ENCODE assay signal across 1 cellular context in genomic region chr14:64973026-64973442, GRCh38.
A peak's percentile ranks its signal among the peaks of the same experiment; 100 is the strongest.
TF ChIP-seq lines count a peak whose summit lies in the region.

No MANE protein-coding gene starts in this region.

TF ChIP-seq in HepG2, 621 proteins besides CTCF, POLR2A, EP300 and RAD21:
- TF ChIP-seq SETDB1 (CRISPR knock-in tag; IDR thresholded peaks at IDR 0.05; ENCODE audit: borderline replicate concordance) (no peak), NFKB2 (CRISPR knock-in tag; IDR thresholded peaks at IDR 0.05; ENCODE audit: borderline replicate concordance) (no peak), ZNF644 (CRISPR knock-in tag; IDR thresholded peaks at IDR 0.05; ENCODE audit: low read depth) (no peak), ZNF570 (CRISPR knock-in tag; IDR thresholded peaks at IDR 0.05; ENCODE audit: borderline replicate concordance) (no peak), XRCC5 (optimal IDR thresholded peaks at IDR 0.05; ENCODE audit: low read length) (no peak), HNRNPL (IDR thresholded peaks at IDR 0.05; ENCODE audit: low read depth, low read length) (no peak), ZNF234 (CRISPR knock-in tag; conservative IDR thresholded peaks at IDR 0.05) (no peak), ZNF503 (CRISPR knock-in tag; IDR thresholded peaks at IDR 0.05) (no peak), ZNF121 (CRISPR knock-in tag; IDR thresholded peaks at IDR 0.05) (peak; percentile 75), FOXK2 (IDR thresholded peaks at IDR 0.05) (no peak), ZNF747 (CRISPR knock-in tag; IDR thresholded peaks at IDR 0.05; ENCODE audit: borderline replicate concordance) (no peak), HNF4A (CRISPR knock-in tag; IDR thresholded peaks at IDR 0.05) (peak; percentile 50; the same call in 1 of the 2 replicates), ZNF788 (CRISPR knock-in tag; IDR thresholded peaks at IDR 0.05; ENCODE audit: borderline replicate concordance) (no peak), ZNF329 (CRISPR knock-in tag; IDR thresholded peaks at IDR 0.05; ENCODE audit: low read depth) (no peak), JUN (CRISPR knock-in tag; IDR thresholded peaks at IDR 0.05) (no peak), SNRNP70 (IDR thresholded peaks at IDR 0.05; ENCODE audit: low read depth, low read length) (no peak), SATB2 (CRISPR knock-in tag; IDR thresholded peaks at IDR 0.05) (no peak), ZNF724P (CRISPR knock-in tag; IDR thresholded peaks at IDR 0.05; ENCODE audit: borderline replicate concordance) (no peak), ZFP36 (IDR thresholded peaks at IDR 0.05; ENCODE audit: borderline replicate concordance, low read depth, low read length, partially characterized antibody) (no peak), EZH2 (conservative IDR thresholded peaks at IDR 0.05; ENCODE audit: low read depth, low read length) (no peak), MTF2 (CRISPR knock-in tag; IDR thresholded peaks at IDR 0.05; ENCODE audit: borderline replicate concordance) (no peak), SOX6 (IDR thresholded peaks at IDR 0.05) (no peak), SOX6 (CRISPR knock-in tag; IDR thresholded peaks at IDR 0.05) (no peak), MTERF4 (CRISPR knock-in tag; IDR thresholded peaks at IDR 0.05) (no peak), NFIB (CRISPR knock-in tag; IDR thresholded peaks at IDR 0.05; ENCODE audit: borderline replicate concordance) (no peak), MED8 (CRISPR knock-in tag; IDR thresholded peaks at IDR 0.05; ENCODE audit: insufficient replicate concordance) (no peak), ZKSCAN5 (CRISPR knock-in tag; IDR thresholded peaks at IDR 0.05) (peak; percentile 83; the same call in 1 of the 2 replicates), ZNF782 (CRISPR knock-in tag; IDR thresholded peaks at IDR 0.05; ENCODE audit: borderline replicate concordance) (0 out of 2 replicates have a peak, but pooled peaks have one; percentile 39), ZNF790 (CRISPR knock-in tag; IDR thresholded peaks at IDR 0.05; ENCODE audit: borderline replicate concordance) (no peak), TCF7 (IDR thresholded peaks at IDR 0.05; ENCODE audit: low read depth) (no peak), MNT (IDR thresholded peaks at IDR 0.05) (no peak), ZNF10 (CRISPR knock-in tag; IDR thresholded peaks at IDR 0.05; ENCODE audit: borderline replicate concordance, low read depth) (no peak), ZNF326 (CRISPR knock-in tag; IDR thresholded peaks at IDR 0.05; ENCODE audit: borderline replicate concordance) (no peak), RORA (CRISPR knock-in tag; IDR thresholded peaks at IDR 0.05) (no peak), GATAD2A (CRISPR knock-in tag; IDR thresholded peaks at IDR 0.05) (no peak)
- TF ChIP-seq, protein P1, sequence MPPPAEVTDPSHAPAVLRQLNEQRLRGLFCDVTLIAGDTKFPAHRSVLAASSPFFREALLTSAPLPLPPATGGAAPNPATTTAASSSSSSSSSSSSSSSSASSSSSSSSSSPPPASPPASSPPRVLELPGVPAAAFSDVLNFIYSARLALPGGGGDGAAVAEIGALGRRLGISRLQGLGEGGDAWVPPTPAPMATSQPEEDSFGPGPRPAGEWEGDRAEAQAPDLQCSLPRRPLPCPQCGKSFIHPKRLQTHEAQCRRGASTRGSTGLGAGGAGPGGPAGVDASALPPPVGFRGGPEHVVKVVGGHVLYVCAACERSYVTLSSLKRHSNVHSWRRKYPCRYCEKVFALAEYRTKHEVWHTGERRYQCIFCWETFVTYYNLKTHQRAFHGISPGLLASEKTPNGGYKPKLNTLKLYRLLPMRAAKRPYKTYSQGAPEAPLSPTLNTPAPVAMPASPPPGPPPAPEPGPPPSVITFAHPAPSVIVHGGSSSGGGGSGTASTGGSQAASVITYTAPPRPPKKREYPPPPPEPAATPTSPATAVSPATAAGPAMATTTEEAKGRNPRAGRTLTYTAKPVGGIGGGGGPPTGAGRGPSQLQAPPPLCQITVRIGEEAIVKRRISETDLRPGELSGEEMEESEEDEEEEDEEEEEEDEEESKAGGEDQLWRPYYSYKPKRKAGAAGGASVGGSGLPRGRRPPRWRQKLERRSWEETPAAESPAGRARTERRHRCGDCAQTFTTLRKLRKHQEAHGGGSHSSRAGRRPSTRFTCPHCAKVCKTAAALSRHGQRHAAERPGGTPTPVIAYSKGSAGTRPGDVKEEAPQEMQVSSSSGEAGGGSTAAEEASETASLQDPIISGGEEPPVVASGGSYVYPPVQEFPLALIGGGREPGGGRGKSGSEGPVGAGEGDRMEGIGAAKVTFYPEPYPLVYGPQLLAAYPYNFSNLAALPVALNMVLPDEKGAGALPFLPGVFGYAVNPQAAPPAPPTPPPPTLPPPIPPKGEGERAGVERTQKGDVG (CRISPR knock-in tag; IDR thresholded peaks at IDR 0.05; ENCODE audit: borderline replicate concordance), result no peak
- TF ChIP-seq, protein P2, sequence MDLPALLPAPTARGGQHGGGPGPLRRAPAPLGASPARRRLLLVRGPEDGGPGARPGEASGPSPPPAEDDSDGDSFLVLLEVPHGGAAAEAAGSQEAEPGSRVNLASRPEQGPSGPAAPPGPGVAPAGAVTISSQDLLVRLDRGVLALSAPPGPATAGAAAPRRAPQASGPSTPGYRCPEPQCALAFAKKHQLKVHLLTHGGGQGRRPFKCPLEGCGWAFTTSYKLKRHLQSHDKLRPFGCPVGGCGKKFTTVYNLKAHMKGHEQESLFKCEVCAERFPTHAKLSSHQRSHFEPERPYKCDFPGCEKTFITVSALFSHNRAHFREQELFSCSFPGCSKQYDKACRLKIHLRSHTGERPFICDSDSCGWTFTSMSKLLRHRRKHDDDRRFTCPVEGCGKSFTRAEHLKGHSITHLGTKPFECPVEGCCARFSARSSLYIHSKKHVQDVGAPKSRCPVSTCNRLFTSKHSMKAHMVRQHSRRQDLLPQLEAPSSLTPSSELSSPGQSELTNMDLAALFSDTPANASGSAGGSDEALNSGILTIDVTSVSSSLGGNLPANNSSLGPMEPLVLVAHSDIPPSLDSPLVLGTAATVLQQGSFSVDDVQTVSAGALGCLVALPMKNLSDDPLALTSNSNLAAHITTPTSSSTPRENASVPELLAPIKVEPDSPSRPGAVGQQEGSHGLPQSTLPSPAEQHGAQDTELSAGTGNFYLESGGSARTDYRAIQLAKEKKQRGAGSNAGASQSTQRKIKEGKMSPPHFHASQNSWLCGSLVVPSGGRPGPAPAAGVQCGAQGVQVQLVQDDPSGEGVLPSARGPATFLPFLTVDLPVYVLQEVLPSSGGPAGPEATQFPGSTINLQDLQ (CRISPR knock-in tag; IDR thresholded peaks at IDR 0.05), result no peak
- TF ChIP-seq, protein P3, sequence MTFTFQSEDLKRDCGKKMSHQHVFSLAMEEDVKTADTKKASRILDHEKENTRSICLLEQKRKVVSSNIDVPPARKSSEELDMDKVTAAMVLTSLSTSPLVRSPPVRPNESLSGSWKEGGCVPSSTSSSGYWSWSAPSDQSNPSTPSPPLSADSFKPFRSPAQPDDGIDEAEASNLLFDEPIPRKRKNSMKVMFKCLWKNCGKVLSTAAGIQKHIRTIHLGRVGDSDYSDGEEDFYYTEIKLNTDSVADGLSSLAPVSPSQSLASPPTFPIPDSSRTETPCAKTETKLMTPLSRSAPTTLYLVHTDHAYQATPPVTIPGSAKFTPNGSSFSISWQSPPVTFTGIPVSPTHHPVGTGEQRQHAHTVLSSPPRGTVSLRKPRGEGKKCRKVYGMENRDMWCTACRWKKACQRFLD (CRISPR knock-in tag; IDR thresholded peaks at IDR 0.05; ENCODE audit: borderline replicate concordance), result no peak
- TF ChIP-seq, protein P4, sequence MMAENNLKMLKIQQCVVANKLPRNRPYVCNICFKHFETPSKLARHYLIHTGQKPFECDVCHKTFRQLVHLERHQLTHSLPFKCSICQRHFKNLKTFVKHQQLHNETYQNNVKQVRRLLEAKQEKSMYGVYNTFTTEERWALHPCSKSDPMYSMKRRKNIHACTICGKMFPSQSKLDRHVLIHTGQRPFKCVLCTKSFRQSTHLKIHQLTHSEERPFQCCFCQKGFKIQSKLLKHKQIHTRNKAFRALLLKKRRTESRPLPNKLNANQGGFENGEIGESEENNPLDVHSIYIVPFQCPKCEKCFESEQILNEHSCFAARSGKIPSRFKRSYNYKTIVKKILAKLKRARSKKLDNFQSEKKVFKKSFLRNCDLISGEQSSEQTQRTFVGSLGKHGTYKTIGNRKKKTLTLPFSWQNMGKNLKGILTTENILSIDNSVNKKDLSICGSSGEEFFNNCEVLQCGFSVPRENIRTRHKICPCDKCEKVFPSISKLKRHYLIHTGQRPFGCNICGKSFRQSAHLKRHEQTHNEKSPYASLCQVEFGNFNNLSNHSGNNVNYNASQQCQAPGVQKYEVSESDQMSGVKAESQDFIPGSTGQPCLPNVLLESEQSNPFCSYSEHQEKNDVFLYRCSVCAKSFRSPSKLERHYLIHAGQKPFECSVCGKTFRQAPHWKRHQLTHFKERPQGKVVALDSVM (CRISPR knock-in tag; IDR thresholded peaks at IDR 0.05), result 0 out of 2 replicates have a peak, but pooled peaks have one; percentile 59
- TF ChIP-seq, protein P5, sequence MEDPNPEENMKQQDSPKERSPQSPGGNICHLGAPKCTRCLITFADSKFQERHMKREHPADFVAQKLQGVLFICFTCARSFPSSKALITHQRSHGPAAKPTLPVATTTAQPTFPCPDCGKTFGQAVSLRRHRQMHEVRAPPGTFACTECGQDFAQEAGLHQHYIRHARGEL (CRISPR knock-in tag; IDR thresholded peaks at IDR 0.05), result no peak
- TF ChIP-seq, protein P6, sequence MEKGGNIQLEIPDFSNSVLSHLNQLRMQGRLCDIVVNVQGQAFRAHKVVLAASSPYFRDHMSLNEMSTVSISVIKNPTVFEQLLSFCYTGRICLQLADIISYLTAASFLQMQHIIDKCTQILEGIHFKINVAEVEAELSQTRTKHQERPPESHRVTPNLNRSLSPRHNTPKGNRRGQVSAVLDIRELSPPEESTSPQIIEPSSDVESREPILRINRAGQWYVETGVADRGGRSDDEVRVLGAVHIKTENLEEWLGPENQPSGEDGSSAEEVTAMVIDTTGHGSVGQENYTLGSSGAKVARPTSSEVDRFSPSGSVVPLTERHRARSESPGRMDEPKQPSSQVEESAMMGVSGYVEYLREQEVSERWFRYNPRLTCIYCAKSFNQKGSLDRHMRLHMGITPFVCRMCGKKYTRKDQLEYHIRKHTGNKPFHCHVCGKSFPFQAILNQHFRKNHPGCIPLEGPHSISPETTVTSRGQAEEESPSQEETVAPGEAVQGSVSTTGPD (CRISPR knock-in tag; IDR thresholded peaks at IDR 0.05), result no peak
TF ChIP-seq in HepG2: peak in this region for 5.
